Comparison of ENCODE assay signal across 9 cellular contexts in genomic region chr12:122895290-122895689, GRCh38. TPM values are rescaled to one million over a fixed set of nuclear protein-coding genes. Genes with fewer than 3 reads are reported as not detected.
DNase-seq lines count a peak whose midpoint lies in the region; ATAC-seq, FAIRE-seq and TF ChIP-seq lines count a peak whose summit lies in the region.
"Had no signal": no experiment of that assay in that cellular context is flagged by ENCODE, and none has a peak within 500 bp of the region (broad histone marks: within the 10 kb centered on the region; RNA-seq: fewer than 3 reads in every experiment).

No MANE protein-coding gene starts in this region.

- WGBS in SK-N-SH (ENCODE audit: low lambda C conversion rate) = 6% methylated on average over 8 of the region's 8 CpGs
- WGBS in pancreas, 2 donors = 3 to 5% methylated on average over 8 of the region's 8 CpGs

- TF ChIP-seq CTCF in DND-41 (IDR thresholded peaks at IDR 0.05; ENCODE audit: borderline replicate concordance, extremely low read depth, low read length, poor library complexity, severe bottlenecking) = no peak
- no peak for TF ChIP-seq CTCF in SK-N-SH (IDR thresholded peaks at IDR 0.05)
- TF ChIP-seq CTCF in fibroblast of mammary gland (conservative IDR thresholded peaks at IDR 0.05; ENCODE audit: control insufficient read depth, insufficient read depth, low read depth, low read length) = no peak
- TF ChIP-seq CTCF in pancreas (IDR thresholded peaks at IDR 0.05) = no peak
- no peak for TF ChIP-seq CTCF in D721Med (IDR thresholded peaks at IDR 0.05; ENCODE audit: insufficient read depth, missing control alignments)

- H3F3A ChIP-seq in SK-N-SH (replicated peaks; ENCODE audit: insufficient read depth) = peaks cover 24% of the 10 kb centered on the region

- H3K4me1 ChIP-seq in DND-41 (ENCODE audit: insufficient read depth, low read length) (peaks cover 89% of the 10 kb centered on the region), SK-N-SH (ENCODE audit: control insufficient read depth in 1 of 2, insufficient read depth in 2 of 2, low read depth in 1 of 2, low read length in 1 of 2) (peaks cover 11 to 20% of the 10 kb centered on the region in 2 experiments; a peak in 3 of 4 replicates), pancreas (peaks cover 30 to 43% (median 37%) of the 10 kb centered on the region in 3 donors)

- peak overlapping the region; percentile 86 for H2AFZ ChIP-seq in DND-41 (ENCODE audit: low read depth, low read length)
- H2AFZ ChIP-seq in SK-N-SH (ENCODE audit: low read depth) = 0 out of 2 replicates have a peak overlapping the region, but pooled peaks have one; percentile 17

- DNase-seq in DND-41 (no peak), SK-N-SH (peak; percentile 38), fibroblast of mammary gland (ENCODE audit: low read depth) (no peak), pancreas (no peak), D721Med (ENCODE audit: insufficient read length, low spot score) (no peak), NCI-H774 (lab: John Stamatoyannopoulos, UW) (no peak), KG1 (lab: John Stamatoyannopoulos, UW) (no peak)

- H3K9ac ChIP-seq in DND-41 (ENCODE audit: low read depth, low read length) = peak overlapping the region; percentile 83
- peak overlapping the region; percentile 95 for H3K9ac ChIP-seq in SK-N-SH

- CTCF ChIA-PET in SK-N-SH (lab: Yijun Ruan, JAX) = interaction anchor here (0.7 to 2.5 kb wide), 6 partner anchors 9 to 1721 kb away, joined by 3 to 12 read pairs (median 6); no protein-coding TSS in a partner anchor

- H3K4me2 ChIP-seq in DND-41 (ENCODE audit: insufficient read depth, low read length) (peak overlapping the region; percentile 84), SK-N-SH (peak overlapping the region; percentile 97)

- intact Hi-C loops in pancreas (cut with DNase I) = no loop called here

- H3K36me3 ChIP-seq in DND-41 (ENCODE audit: insufficient read depth, low read length) (peaks cover 5% of the 10 kb centered on the region; the same call in 1 of the 2 replicates), SK-N-SH (replicated peaks in 1 of 2; ENCODE audit: control insufficient read depth in 1 of 2, insufficient read depth in 2 of 2, low read length in 1 of 2) (no peaks in the 10 kb centered on the region), pancreas (no peaks in the 10 kb centered on the region)

- peaks cover 15% of the 10 kb centered on the region; the same call in 1 of the 2 replicates for H4K20me1 ChIP-seq in DND-41 (ENCODE audit: insufficient read depth, low read length)
- peaks cover 35% of the 10 kb centered on the region for H4K20me1 ChIP-seq in SK-N-SH (ENCODE audit: insufficient read depth)

- FAIRE-seq in pancreas (lab: Jason Lieb, UNC) = no peak
- FAIRE-seq in D721Med (lab: Jason Lieb, UNC) = no peak
- FAIRE-seq: islet of Langerhans had no signal

- ATAC-seq in DND-41 (ENCODE audit: insufficient read depth, low read depth) (no peak), pancreas (peak; percentile 5 to 20 (median 15)), HG02588 (IDR thresholded peaks at IDR 0.05; ENCODE audit: unreplicated experiment) (no peak)

- no peaks in the 10 kb centered on the region for H3K9me2 ChIP-seq in SK-N-SH

- TF ChIP-seq RAD21 in SK-N-SH (IDR thresholded peaks at IDR 0.05; ENCODE audit: low read length) = no peak

- H3K27me3 ChIP-seq in DND-41 (ENCODE audit: insufficient read depth, low read length, poor library complexity) (no peaks in the 10 kb centered on the region), SK-N-SH (ENCODE audit: insufficient read depth) (no peaks in the 10 kb centered on the region), pancreas (no peaks in the 10 kb centered on the region)

- peak overlapping the region; percentile 66 for H3K27ac ChIP-seq in DND-41 (ENCODE audit: low read length)
- H3K27ac ChIP-seq in SK-N-SH (ENCODE audit: low read depth in 2 of 2, low read length in 1 of 2) = peak overlapping the region; percentile 47 to 52; a peak in 2 of 4 replicates
- H3K27ac ChIP-seq in pancreas = peak overlapping the region; percentile 74 to 96 (median 80)

- H3K4me3 ChIP-seq in DND-41 (ENCODE audit: low read depth in 1 of 2, low read length in 2 of 2) = peak overlapping the region; percentile 88 to 89
- peak overlapping the region; percentile 80 to 81 for H3K4me3 ChIP-seq in SK-N-SH (ENCODE audit: low read depth in 2 of 2, low read length in 1 of 2)
- peak overlapping the region; percentile 79 for H3K4me3 ChIP-seq in fibroblast of mammary gland (ENCODE audit: control insufficient read depth, low read depth, low read length)
- H3K4me3 ChIP-seq in pancreas = peak overlapping the region; percentile 51 to 81 (median 72)

- TF ChIP-seq EP300 in SK-N-SH (IDR thresholded peaks at IDR 0.05; ENCODE audit: borderline replicate concordance in 1 of 2, low read depth in 1 of 2, low read length in 1 of 2) = no peak

- H3K79me2 ChIP-seq in DND-41 (ENCODE audit: insufficient read depth, low read length) (peaks cover 64% of the 10 kb centered on the region), SK-N-SH (ENCODE audit: insufficient read depth) (peaks cover 53% of the 10 kb centered on the region)

- H3K9me3 ChIP-seq in DND-41 (ENCODE audit: insufficient read depth, low read length, severe bottlenecking) = no peaks in the 10 kb centered on the region
- H3K9me3 ChIP-seq in SK-N-SH = no peaks in the 10 kb centered on the region
- H3K9me3 ChIP-seq in pancreas = no peaks in the 10 kb centered on the region

- POLR2A ChIA-PET in SK-N-SH (lab: Yijun Ruan, JAX) = no interaction called here

TF ChIP-seq in SK-N-SH, 30 proteins besides CTCF, POLR2A, EP300 and RAD21 (continues in another document):
- TF ChIP-seq GATA2 (CRISPR knock-in tag; IDR thresholded peaks at IDR 0.05) (no peak), GABPA (IDR thresholded peaks at IDR 0.05; ENCODE audit: low read depth) (no peak), NFIC (IDR thresholded peaks at IDR 0.05; ENCODE audit: borderline replicate concordance) (no peak), TAF1 (IDR thresholded peaks at IDR 0.05; ENCODE audit: borderline replicate concordance, low read depth, low read length) (no peak), FOXJ3 (CRISPR knock-in tag; IDR thresholded peaks at IDR 0.05) (no peak), YY1 (IDR thresholded peaks at IDR 0.05; ENCODE audit: low read depth) (no peak), ZBTB33 (IDR thresholded peaks at IDR 0.05; ENCODE audit: borderline replicate concordance, low read depth) (no peak), MXI1 (IDR thresholded peaks at IDR 0.05; ENCODE audit: low read depth, low read length) (no peak)
- TF ChIP-seq, protein P1, sequence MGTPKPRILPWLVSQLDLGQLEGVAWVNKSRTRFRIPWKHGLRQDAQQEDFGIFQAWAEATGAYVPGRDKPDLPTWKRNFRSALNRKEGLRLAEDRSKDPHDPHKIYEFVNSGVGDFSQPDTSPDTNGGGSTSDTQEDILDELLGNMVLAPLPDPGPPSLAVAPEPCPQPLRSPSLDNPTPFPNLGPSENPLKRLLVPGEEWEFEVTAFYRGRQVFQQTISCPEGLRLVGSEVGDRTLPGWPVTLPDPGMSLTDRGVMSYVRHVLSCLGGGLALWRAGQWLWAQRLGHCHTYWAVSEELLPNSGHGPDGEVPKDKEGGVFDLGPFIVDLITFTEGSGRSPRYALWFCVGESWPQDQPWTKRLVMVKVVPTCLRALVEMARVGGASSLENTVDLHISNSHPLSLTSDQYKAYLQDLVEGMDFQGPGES (IDR thresholded peaks at IDR 0.05; ENCODE audit: low read depth, low read length) = no peak
- TF ChIP-seq, protein P2, sequence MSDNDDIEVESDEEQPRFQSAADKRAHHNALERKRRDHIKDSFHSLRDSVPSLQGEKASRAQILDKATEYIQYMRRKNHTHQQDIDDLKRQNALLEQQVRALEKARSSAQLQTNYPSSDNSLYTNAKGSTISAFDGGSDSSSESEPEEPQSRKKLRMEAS (IDR thresholded peaks at IDR 0.05; ENCODE audit: low read depth) = no peak

RNA-seq across cellular contexts. Expression of gene VPS37B, which starts 0.6 kb away (rescaled TPM):
- polyA plus RNA-seq in SK-N-SH (2012; rRNA removed) = 20.9 and 41.1 TPM in 2 replicates
- 28.4 and 30.0 TPM in 2 replicates for polyA plus RNA-seq in SK-N-SH (2012; cell fraction: cytosol; rRNA removed)
- 28.8 and 35.8 TPM in 2 replicates for polyA plus RNA-seq in SK-N-SH (2012; cell fraction: nucleus; rRNA removed)
- 10 to 100 TPM; 13.5 to 20.2 (median 17.3) TPM for total RNA-seq in pancreas
- polyA plus RNA-seq in pancreas = 10 to 100 TPM; 27.4 to 30.1 TPM

Comparison
In these comparisons a context has a peak if more than half of its experiments do, and no peak if none do; other contexts are left out.
1. ATAC-seq: peak in pancreas (4 of 4); none in DND-41 (single experiment) and HG02588 (single experiment).
2. Peak in every context shown above with its lines, with median percentiles within 50 percentile points of each other: H3K27ac ChIP-seq and H3K4me3 ChIP-seq.